ENCODE assay signal across 1 cellular context in genomic region chr5:122774519-122774860, GRCh38.
TF ChIP-seq lines count a peak whose summit lies in the region.

No MANE protein-coding gene starts in this region.

TF ChIP-seq in A549, 52 proteins besides CTCF, POLR2A, EP300 and RAD21 (continued from another document):
- TF ChIP-seq REST (IDR thresholded peaks at IDR 0.05): no peak
- no peak for TF ChIP-seq JUN (IDR thresholded peaks at IDR 0.05)
